1 cellular context compared by ENCODE assay signal in the genomic region with DNA sequence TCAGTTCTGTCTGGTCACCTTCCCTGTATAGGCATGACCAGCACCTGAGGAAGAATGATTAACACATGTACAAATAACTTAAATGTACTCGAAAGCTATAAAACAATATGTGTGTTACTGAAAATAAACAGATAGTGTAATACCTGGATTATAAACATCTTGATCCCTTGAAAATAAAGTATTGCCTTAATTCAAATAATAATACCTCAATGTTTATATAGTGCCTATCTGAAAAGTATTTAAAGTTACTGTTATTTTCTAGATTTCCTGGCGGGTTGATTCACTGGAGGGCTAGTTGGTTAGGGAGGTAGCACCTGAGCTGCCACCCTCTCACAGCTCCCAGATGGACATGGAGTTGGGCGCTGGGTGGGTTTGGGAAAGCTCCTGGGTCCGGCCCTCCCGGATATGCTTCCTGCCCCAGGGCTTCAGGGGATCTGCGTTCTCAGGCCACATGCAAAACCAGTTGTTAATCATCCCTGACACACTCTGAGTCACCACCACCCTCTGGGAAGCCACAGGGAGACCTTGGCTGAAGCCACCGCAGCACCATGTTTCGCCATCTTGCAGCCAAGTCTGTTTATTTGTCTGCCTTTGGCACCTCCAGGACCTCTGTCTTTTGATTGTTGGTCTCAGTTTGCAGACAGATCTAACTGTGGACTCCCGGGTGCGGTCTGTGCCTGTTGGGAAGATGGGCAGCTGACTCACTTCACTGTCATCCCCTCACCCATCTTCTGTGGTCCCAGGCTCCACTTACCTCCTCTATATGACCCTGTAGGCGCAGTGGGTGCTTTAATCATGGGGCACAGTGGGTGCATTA.
TF ChIP-seq lines count a peak whose summit lies in the region.

No MANE protein-coding gene starts in this region.

TF ChIP-seq in GM23338, 12 proteins besides CTCF, POLR2A, EP300 and RAD21 (continued from another document):
- TF ChIP-seq ZNF462 (CRISPR knock-in tag; IDR thresholded peaks at IDR 0.05) (no peak), ETS1 (IDR thresholded peaks at IDR 0.05) (no peak), POLR2AphosphoS5 (IDR thresholded peaks at IDR 0.05; ENCODE audit: low read depth) (no peak), EZH2 (IDR thresholded peaks at IDR 0.05; ENCODE audit: low read depth, unreplicated experiment) (no peak), ZNF331 (CRISPR knock-in tag; IDR thresholded peaks at IDR 0.05; ENCODE audit: low read depth) (no peak), ZNF114 (CRISPR knock-in tag; IDR thresholded peaks at IDR 0.05) (no peak)
